ENCODE assay signal across 7 cellular contexts in the genomic region with DNA sequence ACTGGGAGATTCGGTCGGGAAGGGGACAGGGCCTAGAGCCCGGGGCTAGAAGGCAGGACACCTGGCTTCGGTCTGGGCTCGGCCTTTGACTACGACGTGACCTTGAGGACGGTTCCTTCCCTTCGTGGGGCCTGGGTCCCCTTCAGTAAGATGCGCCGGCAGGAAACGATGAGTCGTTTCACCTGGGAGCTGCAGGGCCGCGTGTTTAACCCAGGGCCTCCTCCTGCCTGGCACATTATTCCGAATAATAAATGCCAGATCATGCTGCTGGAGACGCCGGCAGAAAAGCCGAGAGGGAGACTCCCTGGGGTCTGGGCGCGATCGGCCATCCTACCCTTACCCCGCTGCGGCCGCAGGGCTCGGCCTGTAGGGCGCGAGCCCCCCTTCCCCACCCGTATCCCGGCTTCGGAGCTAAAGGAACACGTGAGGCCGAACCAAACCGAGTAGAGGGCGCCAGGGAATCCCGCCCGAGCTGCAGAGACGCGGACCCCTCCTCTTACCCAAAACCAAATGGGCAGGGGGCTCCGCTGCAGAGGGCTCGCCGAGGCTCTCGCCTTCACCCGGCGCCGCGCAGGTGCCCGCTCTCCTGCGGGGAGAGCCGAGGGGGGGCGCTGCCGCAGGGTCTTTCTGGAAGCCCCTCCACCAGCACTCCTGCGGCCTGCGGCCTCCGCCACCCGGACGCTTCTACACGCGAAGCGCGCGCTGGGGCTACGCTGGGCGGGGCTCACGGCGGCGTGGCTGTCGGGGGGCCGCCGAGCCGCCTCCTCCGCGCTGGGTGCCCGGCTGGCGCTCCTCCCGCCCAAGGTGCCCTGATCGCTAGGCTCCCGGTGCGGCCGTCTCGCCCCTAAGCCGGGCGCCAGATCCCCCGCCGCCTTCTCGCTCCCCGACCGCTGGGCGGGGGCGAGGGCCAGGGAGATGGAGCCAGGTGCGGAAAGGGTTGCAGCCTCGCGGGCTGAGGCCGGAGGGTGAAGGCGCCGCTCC. TPM values are rescaled to one million over a fixed set of nuclear protein-coding genes. Genes with fewer than 3 reads are reported as not detected.
A peak's percentile ranks its signal among the peaks of the same experiment; 100 is the strongest.
DNase-seq lines count a peak whose midpoint lies in the region; ATAC-seq and TF ChIP-seq lines count a peak whose summit lies in the region.

A gene with protein sequence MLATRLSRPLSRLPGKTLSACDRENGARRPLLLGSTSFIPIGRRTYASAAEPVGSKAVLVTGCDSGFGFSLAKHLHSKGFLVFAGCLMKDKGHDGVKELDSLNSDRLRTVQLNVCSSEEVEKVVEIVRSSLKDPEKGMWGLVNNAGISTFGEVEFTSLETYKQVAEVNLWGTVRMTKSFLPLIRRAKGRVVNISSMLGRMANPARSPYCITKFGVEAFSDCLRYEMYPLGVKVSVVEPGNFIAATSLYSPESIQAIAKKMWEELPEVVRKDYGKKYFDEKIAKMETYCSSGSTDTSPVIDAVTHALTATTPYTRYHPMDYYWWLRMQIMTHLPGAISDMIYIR (minus strand): TSS at position 688 of the 981 bp plus-strand sequence. CDS start 9,525 bp downstream, outside the sequence.

- H3K27me3 ChIP-seq in duodenal mucosa (ENCODE audit: control insufficient read depth in 1 of 2, insufficient read depth in 2 of 2, low read length in 2 of 2) = no peaks in the 10 kb centered on the region

- no peak for TF ChIP-seq CTCF in mesothelial cell of epicardium (IDR thresholded peaks at IDR 0.05; ENCODE audit: unreplicated experiment)

- H3K27ac ChIP-seq in duodenal mucosa (ENCODE audit: low read depth, low read length) = peak within 1 kb of the TSS; percentile 91

- no peaks in the 10 kb centered on the region for H3K36me3 ChIP-seq in duodenal mucosa (ENCODE audit: control insufficient read depth in 1 of 2, insufficient read depth in 2 of 2, low read length in 2 of 2)

- H3K27me3 Mint-ChIP-seq in mesothelial cell of epicardium (ENCODE audit: low read depth) = peaks cover 34% of the 10 kb centered on the region

- H3K4me1 ChIP-seq in duodenal mucosa (ENCODE audit: control insufficient read depth in 1 of 2, insufficient read depth in 2 of 2, low read length in 2 of 2) = peaks cover 17 to 27% of the 10 kb centered on the region in 2 donors

- H3K4me3 Mint-ChIP-seq in mesothelial cell of epicardium = peak within 1 kb of the TSS; percentile 75

- H3K27ac Mint-ChIP-seq in mesothelial cell of epicardium = peak within 1 kb of the TSS; percentile 90

- H3K9ac ChIP-seq in duodenal mucosa (ENCODE audit: low read depth in 1 of 2, low read length in 2 of 2) = peak within 1 kb of the TSS; percentile 79 to 92

- peaks cover 6% of the 10 kb centered on the region for H3K4me1 Mint-ChIP-seq in mesothelial cell of epicardium

- no peaks in the 10 kb centered on the region for H3K36me3 Mint-ChIP-seq in mesothelial cell of epicardium

- H3K4me3 ChIP-seq in duodenal mucosa (ENCODE audit: low read depth in 1 of 2, low read length in 2 of 2) = peak within 1 kb of the TSS; percentile 85 to 86

- H3K9me3 ChIP-seq in duodenal mucosa (ENCODE audit: control insufficient read depth in 1 of 2, low read length in 2 of 2) = no peaks in the 10 kb centered on the region

- peak; percentile 73 for TF ChIP-seq POLR2A in GM15510 (IDR thresholded peaks at IDR 0.05; ENCODE audit: borderline replicate concordance, extremely low read depth, insufficient read length)

- H3K9me3 Mint-ChIP-seq in mesothelial cell of epicardium = no peaks in the 10 kb centered on the region

- peak; percentile 47 for ATAC-seq in HG02885 (IDR thresholded peaks at IDR 0.05; ENCODE audit: poor library complexity, unreplicated experiment)

- peak; percentile 51 for DNase-seq in NCI-H2196 treated with DMSO at 0.1 percent for 48 hours (lab: John Stamatoyannopoulos, UW; ENCODE audit: unreplicated experiment)
- DNase-seq in activated CD4-positive, alpha-beta T cell treated with anti-CD3 and anti-CD28 coated beads, Interleukin-2, amount 50 U/mL, for 4 hours = peak; percentile 51 to 56
- DNase-seq in mesothelial cell of epicardium (ENCODE audit: low spot score in 2 of 2, unreplicated experiment in 2 of 2) = peak; percentile 33 to 62
- DNase-seq in stimulated activated CD8-positive, alpha-beta memory T cell treated with anti-CD3 and anti-CD28 coated beads, Interleukin-4, amount 100 ng/mL, for 1 hour (ENCODE audit: low read depth in 2 of 2, low spot score in 1 of 2) = peak; percentile 17 to 18

RNA-seq across cellular contexts. Expression of the gene that starts here (rescaled TPM):
- total RNA-seq in mesothelial cell of epicardium = 14.0 to 14.9 TPM (median 14.7 TPM) in 3 replicates

Comparison
In these comparisons a context has a peak if more than half of its experiments do, and no peak if none do; other contexts are left out.
1. Peak in every context shown above with its lines: DNase-seq, ATAC-seq, H3K4me3 ChIP-seq and H3K27ac ChIP-seq.